ENCODE assay signal across 32 cellular contexts in genomic region chr2:239115616-239116015, GRCh38.
"Had no signal": no experiment of that assay in that cellular context is flagged by ENCODE, and none has a peak within 500 bp of the region (broad histone marks: within the 10 kb centered on the region; RNA-seq: fewer than 3 reads in every experiment).

No MANE protein-coding gene starts in this region.

- H3K9me3 ChIP-seq: adrenal gland, gastrocnemius medialis, left lung, mucosa of descending colon, pancreas, prostate gland, stomach, thyroid gland, upper lobe of left lung, vagina had no signal

- H3K27ac Mint-ChIP-seq: activated CD4-positive, alpha-beta memory T cell treated with anti-CD3 and anti-CD28 coated beads for 36 hours; activated naive CD8-positive, alpha-beta T cell treated with anti-CD3 and anti-CD28 coated beads for 36 hours; activated T-cell treated with anti-CD3 and anti-CD28 coated beads, Interleukin-2, amount 50 U/mL, for 24 hours; natural killer cell treated with Interleukin-12 subunit alpha and Interleukin-12 subunit beta and Interleukin-15 and Interleukin-18, amount 100 ng/mL, for 72 hours had no signal

- H3K4me3 ChIP-seq: adrenal gland, gastrocnemius medialis, left lung, lung, mucosa of descending colon, pancreas, prostate gland, smooth muscle cell, stomach, thyroid gland, upper lobe of left lung, vagina had no signal

- H3K4me2 ChIP-seq: smooth muscle cell had no signal

- H3K4me3 Mint-ChIP-seq: activated CD4-positive, alpha-beta memory T cell treated with anti-CD3 and anti-CD28 coated beads for 36 hours; activated CD4-positive, alpha-beta T cell treated with anti-CD3 and anti-CD28 coated beads, Interleukin-2, amount 10 ng/mL, durations not matched to agents 24 days and 14 days; activated naive CD8-positive, alpha-beta T cell treated with anti-CD3 and anti-CD28 coated beads for 36 hours; activated T-cell treated with anti-CD3 and anti-CD28 coated beads, Interleukin-2, amount 50 U/mL, for 24 hours; natural killer cell treated with Interleukin-12 subunit alpha and Interleukin-12 subunit beta and Interleukin-15 and Interleukin-18, amount 100 ng/mL, for 72 hours; stimulated activated naive B cell treated with anti-CD40 and anti-IgM and Interleukin-4, amounts not matched to agents 10 μg/mL and 1 μg/mL and 100 μg/mL, for 72 hours had no signal

- H3K27me3 ChIP-seq: adrenal gland, brain microvascular endothelial cell, gastrocnemius medialis, left lung, pancreas, stomach, thyroid gland, upper lobe of left lung, vagina had no signal

- DNase-seq: activated CD4-positive, alpha-beta memory T cell treated with anti-CD3 and anti-CD28 coated beads for 36 hours; activated CD4-positive, alpha-beta T cell treated with anti-CD3 and anti-CD28 coated beads, Interleukin-2, amount 10 ng/mL, durations not matched to agents 24 days and 14 days; activated CD4-positive, CD25-positive, alpha-beta regulatory T cell treated with anti-CD3 and anti-CD28 coated beads, Interleukin-2, amount 50 U/mL, for 72 hours; activated CD8-positive, alpha-beta memory T cell treated with anti-CD3 and anti-CD28 coated beads, Interleukin-2, amount 50 U/mL, for 48 hours; activated gamma-delta T cell treated with Interleukin-2 at 50 U/mL for 16 hours; activated naive CD8-positive, alpha-beta T cell treated with anti-CD3 and anti-CD28 coated beads for 36 hours; activated T-cell treated with anti-CD3 and anti-CD28 coated beads, Interleukin-2, amount 50 U/mL, for 24 hours; adrenal gland; aorta; brain microvascular endothelial cell; central memory CD4-positive, alpha-beta T cell; dermis blood vessel endothelial cell; effector CD4-positive, alpha-beta T cell; gastrocnemius medialis; glutamatergic neuron; mucosa of descending colon; stimulated activated CD4-positive, alpha-beta T cell treated with anti-CD3 and anti-CD28 coated beads, Interleukin-1b, Interleukin-23, amount 100 ng/mL, for 48 hours; stimulated activated CD4-positive, alpha-beta T cell treated with anti-CD3 and anti-CD28 coated beads, Interleukin-4, amount 100 ng/mL, for 4 hours; stimulated activated CD8-positive, alpha-beta memory T cell treated with anti-CD3 and anti-CD28 coated beads, Interleukin-4, amount 100 ng/mL, for 48 hours; stimulated activated naive B cell treated with anti-CD40 and anti-IgM and Interleukin-4, amounts not matched to agents 10 μg/mL and 1 μg/mL and 100 μg/mL, for 72 hours; stomach; T-helper 9 cell; thyroid gland; WERI-Rb-1 had no signal

- ATAC-seq: gastrocnemius medialis; left lung; mucosa of descending colon; natural killer cell treated with Interleukin-12 subunit alpha and Interleukin-12 subunit beta and Interleukin-15 and Interleukin-18, amount 100 ng/mL, for 72 hours; pancreas; stimulated activated naive B cell treated with anti-CD40 and anti-IgM and Interleukin-4, amounts not matched to agents 10 μg/mL and 1 μg/mL and 100 μg/mL, for 72 hours had no signal

- H3K36me3 Mint-ChIP-seq: activated CD4-positive, alpha-beta memory T cell treated with anti-CD3 and anti-CD28 coated beads for 36 hours; activated naive CD8-positive, alpha-beta T cell treated with anti-CD3 and anti-CD28 coated beads for 36 hours; natural killer cell treated with Interleukin-12 subunit alpha and Interleukin-12 subunit beta and Interleukin-15 and Interleukin-18, amount 100 ng/mL, for 72 hours had no signal

- H3K4me1 ChIP-seq: thyroid gland had no signal

- H3K36me3 ChIP-seq: adrenal gland, brain microvascular endothelial cell, pancreas, prostate gland, vagina, WERI-Rb-1 had no signal

- H3K27me3 Mint-ChIP-seq: activated CD4-positive, alpha-beta memory T cell treated with anti-CD3 and anti-CD28 coated beads for 36 hours; activated CD4-positive, alpha-beta T cell treated with anti-CD3 and anti-CD28 coated beads, Interleukin-2, amount 10 ng/mL, durations not matched to agents 24 days and 14 days; activated naive CD8-positive, alpha-beta T cell treated with anti-CD3 and anti-CD28 coated beads for 36 hours; activated T-cell treated with anti-CD3 and anti-CD28 coated beads, Interleukin-2, amount 50 U/mL, for 24 hours; stimulated activated naive B cell treated with anti-CD40 and anti-IgM and Interleukin-4, amounts not matched to agents 10 μg/mL and 1 μg/mL and 100 μg/mL, for 72 hours had no signal

- H3K27ac ChIP-seq: brain microvascular endothelial cell, left lung, pancreas, prostate gland, thyroid gland, vagina, WERI-Rb-1 had no signal

- H3K9me3 Mint-ChIP-seq: activated CD4-positive, alpha-beta memory T cell treated with anti-CD3 and anti-CD28 coated beads for 36 hours; activated CD4-positive, alpha-beta T cell treated with anti-CD3 and anti-CD28 coated beads, Interleukin-2, amount 10 ng/mL, durations not matched to agents 24 days and 14 days; activated naive CD8-positive, alpha-beta T cell treated with anti-CD3 and anti-CD28 coated beads for 36 hours; activated T-cell treated with anti-CD3 and anti-CD28 coated beads, Interleukin-2, amount 50 U/mL, for 24 hours; natural killer cell treated with Interleukin-12 subunit alpha and Interleukin-12 subunit beta and Interleukin-15 and Interleukin-18, amount 100 ng/mL, for 72 hours; stimulated activated naive B cell treated with anti-CD40 and anti-IgM and Interleukin-4, amounts not matched to agents 10 μg/mL and 1 μg/mL and 100 μg/mL, for 72 hours had no signal
